23 cellular contexts compared by ENCODE assay signal in the genomic region with DNA sequence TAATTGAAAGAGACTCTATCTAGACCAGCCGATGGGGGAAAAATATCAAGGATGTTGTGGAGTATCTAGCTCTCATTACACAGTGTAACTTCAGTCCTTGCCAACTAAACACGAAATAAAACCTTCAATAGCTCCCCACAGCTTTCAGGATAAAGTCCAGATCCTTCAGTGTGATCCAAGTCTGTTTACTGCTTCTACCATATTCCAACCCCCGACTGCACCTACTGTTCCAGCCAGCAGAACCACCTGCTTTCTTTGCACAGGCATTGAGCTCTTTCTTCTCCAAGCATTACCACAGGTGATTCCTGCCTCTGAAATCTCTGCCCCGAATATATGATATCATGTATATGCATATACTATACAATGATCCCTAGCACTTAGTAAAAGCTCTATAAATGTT. TPM values are rescaled to one million over a fixed set of nuclear protein-coding genes. Genes with fewer than 3 reads are reported as not detected.
DNase-seq lines count a peak whose midpoint lies in the region; ATAC-seq and TF ChIP-seq lines count a peak whose summit lies in the region.
"Had no signal": no experiment of that assay in that cellular context is flagged by ENCODE, and none has a peak within 500 bp of the region (broad histone marks: within the 10 kb centered on the region; RNA-seq: fewer than 3 reads in every experiment).

No MANE protein-coding gene starts in this region.

- H3K36me3 Mint-ChIP-seq in Caco-2 (ENCODE audit: insufficient read depth, unreplicated experiment) (no peaks in the 10 kb centered on the region), IgD-negative memory B cell (peaks cover 1% of the 10 kb centered on the region), progenitor cell of endocrine pancreas (ENCODE audit: insufficient read depth) (no peaks in the 10 kb centered on the region)

- H3K27me3 ChIP-seq in Caco-2 (replicated peaks; ENCODE audit: control insufficient read depth, insufficient read depth, low read length) (no peaks in the 10 kb centered on the region), thyroid gland (no peaks in the 10 kb centered on the region)
- H3K27me3 ChIP-seq: BLaER1 treated with 17β-estradiol and CSF1 and Interleukin-3, amounts not matched to agents 10 nM and 100 nM had no signal

- BruUV-seq in Caco-2 (replicated peaks; lab: Mats Ljungman, UMichigan), result no TSS peak

- POLR2A ChIA-PET in Caco-2 (lab: Charles Lee), result no interaction called here

- no peak overlapping the region for H3K4me3 Mint-ChIP-seq in Caco-2 (ENCODE audit: unreplicated experiment)
- no peak overlapping the region for H3K4me3 Mint-ChIP-seq in IgD-negative memory B cell
- no peak overlapping the region for H3K4me3 Mint-ChIP-seq in progenitor cell of endocrine pancreas (ENCODE audit: low read depth)
- H3K4me3 Mint-ChIP-seq: CD4-positive, alpha-beta T cell; H9 had no signal

- TF ChIP-seq CTCF in Caco-2 (IDR thresholded peaks at IDR 0.05; ENCODE audit: insufficient read depth in 1 of 2, low read depth in 1 of 2, low read length in 1 of 2, severe bottlenecking in 1 of 2, unreplicated experiment in 1 of 2) (no peak), progenitor cell of endocrine pancreas (IDR thresholded peaks at IDR 0.05; ENCODE audit: unreplicated experiment) (no peak), thyroid gland (IDR thresholded peaks at IDR 0.05) (no peak)

- H3K4me1 Mint-ChIP-seq in Caco-2 (ENCODE audit: low read depth, unreplicated experiment) (peaks cover 14% of the 10 kb centered on the region), IgD-negative memory B cell (peaks cover 3 to 6% (median 6%) of the 10 kb centered on the region in 3 donors), progenitor cell of endocrine pancreas (ENCODE audit: low read depth) (peaks cover 9% of the 10 kb centered on the region)

- H3K9me3 Mint-ChIP-seq in Caco-2 (ENCODE audit: unreplicated experiment) (no peaks in the 10 kb centered on the region), IgD-negative memory B cell (no peaks in the 10 kb centered on the region), progenitor cell of endocrine pancreas (ENCODE audit: low read depth) (no peaks in the 10 kb centered on the region)
- H3K9me3 Mint-ChIP-seq: CD4-positive, alpha-beta T cell; H9 had no signal

- intact Hi-C loops in Caco-2 (cut with micrococcal nuclease; ENCODE audit: unreplicated experiment), result no loop called here
- intact Hi-C loops in thyroid gland (cut with DNase I), result no loop called here

- CTCF ChIA-PET in Caco-2 (lab: Charles Lee), result interaction anchor here (1.3 to 2.0 kb wide), 3 partner anchors 11 to 33 kb away, joined by 3 to 8 read pairs (median 8); a partner anchor contains a TSS

- no peak for DNase-seq in Caco-2
- peak; percentile 58 for DNase-seq in cerebellum (ENCODE audit: low spot score)
- DNase-seq in progenitor cell of endocrine pancreas (ENCODE audit: low spot score, unreplicated experiment), result no peak
- no peak for DNase-seq in thyroid gland
- DNase-seq: AML-193; CD4-positive, alpha-beta T cell; DMS53; H9; Kasumi-1; NCI-H1092 treated with DMSO at 0.1 percent for 48 hours; NCI-H1436; NCI-H187; NCI-H2081 treated with DMSO at 0.1 percent for 48 hours; NCI-H2171 treated with DMSO at 0.1 percent for 48 hours; NCI-H345; NCI-H510A treated with DMSO at 0.1 percent for 48 hours; SK-N-SH had no signal

- ATAC-seq in GM21619 (IDR thresholded peaks at IDR 0.05; ENCODE audit: unreplicated experiment), result no peak
- no peak for ATAC-seq in GM18498 (IDR thresholded peaks at IDR 0.05; ENCODE audit: unreplicated experiment)
- ATAC-seq: A549, K562 had no signal

- TF ChIP-seq POLR2A in thyroid gland (IDR thresholded peaks at IDR 0.05), result no peak

- H3K27me3 Mint-ChIP-seq in Caco-2 (ENCODE audit: insufficient read depth, unreplicated experiment) (no peaks in the 10 kb centered on the region), IgD-negative memory B cell (no peaks in the 10 kb centered on the region), progenitor cell of endocrine pancreas (no peaks in the 10 kb centered on the region)
- H3K27me3 Mint-ChIP-seq: CD4-positive, alpha-beta T cell had no signal

- peaks cover 20% of the 10 kb centered on the region for H3K4me1 ChIP-seq in Caco-2
- H3K4me1 ChIP-seq in thyroid gland, result peaks cover 18 to 23% of the 10 kb centered on the region in 2 donors

- WGBS in thyroid gland, 2 donors, result 86 to 87% methylated on average over 4 of the region's 4 CpGs

- H3K27ac Mint-ChIP-seq in Caco-2 (ENCODE audit: unreplicated experiment) (peak overlapping the region; percentile 21), IgD-negative memory B cell (peak overlapping the region in 2 of 3 donors; percentile 49 to 54), progenitor cell of endocrine pancreas (peak overlapping the region; percentile 25)
- H3K27ac Mint-ChIP-seq: CD4-positive, alpha-beta T cell; H9 had no signal

- no peak overlapping the region for H3K4me3 ChIP-seq in Caco-2 (ENCODE audit: low read depth, low read length)
- no peak overlapping the region for H3K4me3 ChIP-seq in thyroid gland (replicated peaks in 1 of 3)
- H3K4me3 ChIP-seq: A549; BLaER1 treated with 17β-estradiol and CSF1 and Interleukin-3, amounts not matched to agents 10 nM and 100 nM; K562 had no signal

- H3K27ac ChIP-seq in thyroid gland, result no peak overlapping the region
- H3K27ac ChIP-seq: A549; BLaER1 treated with 17β-estradiol and CSF1 and Interleukin-3, amounts not matched to agents 10 nM and 100 nM had no signal

- H3K9me3 ChIP-seq in Caco-2 (no peaks in the 10 kb centered on the region), thyroid gland (no peaks in the 10 kb centered on the region)
- H3K9me3 ChIP-seq: A549; BLaER1 treated with 17β-estradiol and CSF1 and Interleukin-3, amounts not matched to agents 10 nM and 100 nM; SK-N-SH had no signal

- H3K36me3 ChIP-seq in Caco-2 (ENCODE audit: control insufficient read depth, insufficient read depth, low read length) (no peaks in the 10 kb centered on the region), thyroid gland (no peaks in the 10 kb centered on the region)

RNA-seq across cellular contexts. Expression of a gene that starts 2.2 kb away (rescaled TPM):
- total RNA-seq in Caco-2 (2022) (7.8 and 8.6 TPM in 2 replicates), cerebellum (12.8 TPM), progenitor cell of endocrine pancreas (20.7 and 21.5 TPM in 2 replicates), thyroid gland (10 to 100 TPM in 3 of 4 donors, 1 to 10 TPM in 1; 8.7 to 16.4 (median 13.0) TPM)
- polyA plus RNA-seq in IgD-negative memory B cell, result 4.9 TPM

RNA-seq across cellular contexts. Expression of a gene that starts 11.9 kb away (rescaled TPM):
- 23.2 and 25.3 TPM in 2 replicates for total RNA-seq in Caco-2 (2022)
- 21.7 TPM for polyA plus RNA-seq in IgD-negative memory B cell
- total RNA-seq in cerebellum, result 95.4 TPM
- total RNA-seq in progenitor cell of endocrine pancreas, result 77.9 and 79.0 TPM in 2 replicates
- total RNA-seq in thyroid gland, result 10 to 100 TPM; 13.0 to 25.3 (median 19.8) TPM

RNA-seq across cellular contexts. Expression of a gene that starts 25.3 kb away (rescaled TPM):
- total RNA-seq in Caco-2 (2022), result 126 TPM in 2 replicates
- 1.4 TPM for polyA plus RNA-seq in IgD-negative memory B cell
- total RNA-seq in cerebellum, result 16.2 TPM
- total RNA-seq in progenitor cell of endocrine pancreas, result 226 and 250 TPM in 2 replicates
- 100 to 1,000 TPM in 1 of 4 donors, 10 to 100 TPM in 3; 53.3 to 100 (median 84.9) TPM for total RNA-seq in thyroid gland

RNA-seq across cellular contexts. Expression of a gene that starts 29.3 kb away (rescaled TPM):
- total RNA-seq in Caco-2 (2022), result 23.7 and 24.7 TPM in 2 replicates
- polyA plus RNA-seq in IgD-negative memory B cell, result 10.6 TPM
- total RNA-seq in cerebellum, result 3.1 TPM
- total RNA-seq in progenitor cell of endocrine pancreas, result 11.7 and 15.7 TPM in 2 replicates
- 10 to 100 TPM; 16.3 to 35.0 (median 25.6) TPM for total RNA-seq in thyroid gland

RNA-seq across cellular contexts. Expression of a gene that starts 35.1 kb away (rescaled TPM):
- total RNA-seq in Caco-2 (2022) (1,141 and 1,254 TPM in 2 replicates), cerebellum (270 TPM), progenitor cell of endocrine pancreas (498 and 505 TPM in 2 replicates), thyroid gland (100 to 1,000 TPM; 363 to 700 (median 468) TPM)
- polyA plus RNA-seq in IgD-negative memory B cell, result 490 TPM
